Comparison of ENCODE assay signal across 8 cellular contexts in genomic region chr1:214281030-214281901, GRCh38. TPM values are rescaled to one million over a fixed set of nuclear protein-coding genes. Genes with fewer than 3 reads are reported as not detected.
DNase-seq lines count a peak whose midpoint lies in the region; FAIRE-seq and TF ChIP-seq lines count a peak whose summit lies in the region.

A gene with protein sequence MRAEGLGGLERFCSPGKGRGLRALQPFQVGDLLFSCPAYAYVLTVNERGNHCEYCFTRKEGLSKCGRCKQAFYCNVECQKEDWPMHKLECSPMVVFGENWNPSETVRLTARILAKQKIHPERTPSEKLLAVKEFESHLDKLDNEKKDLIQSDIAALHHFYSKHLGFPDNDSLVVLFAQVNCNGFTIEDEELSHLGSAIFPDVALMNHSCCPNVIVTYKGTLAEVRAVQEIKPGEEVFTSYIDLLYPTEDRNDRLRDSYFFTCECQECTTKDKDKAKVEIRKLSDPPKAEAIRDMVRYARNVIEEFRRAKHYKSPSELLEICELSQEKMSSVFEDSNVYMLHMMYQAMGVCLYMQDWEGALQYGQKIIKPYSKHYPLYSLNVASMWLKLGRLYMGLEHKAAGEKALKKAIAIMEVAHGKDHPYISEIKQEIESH (plus strand): TSS chr1:214281159. CDS start chr1:214281255, 96 bp downstream.

- FAIRE-seq in GM12891 (lab: Jason Lieb, UNC): peak; percentile 70
- FAIRE-seq in astrocyte (lab: Jason Lieb, UNC): no peak

- H3K9me3 Mint-ChIP-seq in HFFc6: no peaks in the 10 kb centered on the region
- H3K9me3 Mint-ChIP-seq in astrocyte (ENCODE audit: unreplicated experiment): no peaks in the 10 kb centered on the region

- peaks cover 11% of the 10 kb centered on the region for H3K4me1 ChIP-seq in astrocyte (ENCODE audit: insufficient read depth, low read length)

- no peaks in the 10 kb centered on the region for H3K36me3 ChIP-seq in astrocyte (ENCODE audit: insufficient read depth, low read length)

- H3K36me3 Mint-ChIP-seq in HFFc6 (ENCODE audit: low read depth): peaks cover 5% of the 10 kb centered on the region; the same call in 1 of the 2 replicates
- peaks cover 2% of the 10 kb centered on the region for H3K36me3 Mint-ChIP-seq in astrocyte (ENCODE audit: low read depth, unreplicated experiment)

- H3K4me1 Mint-ChIP-seq in HFFc6 (ENCODE audit: low read depth) (peaks cover 34% of the 10 kb centered on the region), astrocyte (ENCODE audit: low read depth, unreplicated experiment) (peaks cover 18% of the 10 kb centered on the region)

- H3K9ac ChIP-seq in astrocyte (ENCODE audit: low read length): peak within 1 kb of the TSS; percentile 84

- DNase-seq in GM12891 (ENCODE audit: insufficient read length, low spot score) (peak; percentile 65), HFFc6 (peak; percentile 34), NCI-H1048 (lab: John Stamatoyannopoulos, UW) (peak; percentile 72), astrocyte (ENCODE audit: low read depth) (peak; percentile 35), hippocampal formation (lab: John Stamatoyannopoulos, UW) (peak; percentile 30 to 46), retinal pigment epithelial cell (ENCODE audit: low read depth) (no peak), epidermal melanocyte (ENCODE audit: insufficient read length, low spot score) (no peak)

- H3K27me3 Mint-ChIP-seq in HFFc6 (ENCODE audit: insufficient read depth) (no peaks in the 10 kb centered on the region; the same call in 1 of the 2 replicates), astrocyte (ENCODE audit: low read depth, unreplicated experiment) (peaks cover 4% of the 10 kb centered on the region)

- peaks cover 43% of the 10 kb centered on the region for H3K79me2 ChIP-seq in astrocyte (ENCODE audit: insufficient read depth, low read length)

- H3K9me3 ChIP-seq in astrocyte (ENCODE audit: insufficient read depth, low read depth, low read length): no peaks in the 10 kb centered on the region

- H3K27ac Mint-ChIP-seq in HFFc6 (peak within 1 kb of the TSS; percentile 88), astrocyte (ENCODE audit: unreplicated experiment) (peak within 1 kb of the TSS; percentile 88)

- no peak for TF ChIP-seq CTCF in HFFc6 (IDR thresholded peaks at IDR 0.05)
- no peak for TF ChIP-seq CTCF in astrocyte (IDR thresholded peaks at IDR 0.05; ENCODE audit: insufficient read depth, low read depth, low read length)
- no peak for TF ChIP-seq CTCF in retinal pigment epithelial cell (conservative IDR thresholded peaks at IDR 0.05; ENCODE audit: low read depth, low read length)

- H2AFZ ChIP-seq in astrocyte (ENCODE audit: low read depth, low read length): peak within 1 kb of the TSS; percentile 84

- no peaks in the 10 kb centered on the region for H3K27me3 ChIP-seq in astrocyte (ENCODE audit: insufficient read depth, low read length)

- H4K20me1 ChIP-seq in astrocyte (ENCODE audit: insufficient read depth, low read length): peaks cover 15% of the 10 kb centered on the region

- TF ChIP-seq POLR2A in GM12891 (IDR thresholded peaks at IDR 0.05; ENCODE audit: low read depth, low read length): 0 out of 2 replicates have a peak, but pooled peaks have one; percentile 20

- H3K4me3 Mint-ChIP-seq in HFFc6 (peak within 1 kb of the TSS; percentile 93), astrocyte (ENCODE audit: unreplicated experiment) (peak within 1 kb of the TSS; percentile 95)

- H3K4me3 ChIP-seq in astrocyte (ENCODE audit: insufficient read depth, low read depth, low read length): peak within 1 kb of the TSS; percentile 79
- H3K4me3 ChIP-seq in retinal pigment epithelial cell (ENCODE audit: low read length): peak within 1 kb of the TSS; percentile 79

- H3K4me2 ChIP-seq in astrocyte (ENCODE audit: low read length): peak within 1 kb of the TSS; percentile 95

- H3K27ac ChIP-seq in astrocyte (ENCODE audit: low read depth, low read length): peak within 1 kb of the TSS; percentile 69

- intact Hi-C loops in T-helper 2 cell treated with Interferon-gamma antibody and Interleukin-4, amounts not matched to agents 100 ng/mL and 5 ng/mL, for 36 hours (cut with micrococcal nuclease): loop anchor here (1.0 to 5.0 kb wide), 5 partner anchors 29 to 322 kb away; partner anchors contain the start of gene CENPF

TF ChIP-seq in GM12891, 5 proteins besides CTCF, POLR2A, EP300 and RAD21:
- TF ChIP-seq TAF1 (IDR thresholded peaks at IDR 0.05; ENCODE audit: low read depth, low read length) (no peak), POU2F2 (IDR thresholded peaks at IDR 0.05; ENCODE audit: low read depth, low read length) (no peak), POLR2AphosphoS5 (IDR thresholded peaks at IDR 0.05; ENCODE audit: low read depth, low read length) (no peak)

RNA-seq across cellular contexts. Expression of the gene that starts here (rescaled TPM):
- polyA plus RNA-seq in GM12891 (2012; ENCODE audit: low read depth, missing spikeins): 18.7 TPM
- total RNA-seq in HFFc6 (2021; fragmentation: NEBNext Ultra II Directional; extraction: Animal tissue kit (Norgen Biotek cat#: 25700)): 10 to 100 TPM; 27.3 to 32.3 (median 29.5) TPM
- 45.6 and 46.9 TPM in 2 replicates for total RNA-seq in T-helper 2 cell treated with Interferon-gamma antibody and Interleukin-4, amounts not matched to agents 100 ng/mL and 5 ng/mL, for 36 hours
- total RNA-seq in astrocyte: 33.7 and 38.6 TPM in 2 replicates

Comparison
In these comparisons a context has a peak if more than half of its experiments do, and no peak if none do; other contexts are left out.
1. DNase-seq: peak in GM12891 (single experiment), HFFc6 (single experiment), NCI-H1048 (single experiment), astrocyte (single experiment) and hippocampal formation (2 of 2); none in retinal pigment epithelial cell (single experiment) and epidermal melanocyte (single experiment).